In the genomic region with DNA sequence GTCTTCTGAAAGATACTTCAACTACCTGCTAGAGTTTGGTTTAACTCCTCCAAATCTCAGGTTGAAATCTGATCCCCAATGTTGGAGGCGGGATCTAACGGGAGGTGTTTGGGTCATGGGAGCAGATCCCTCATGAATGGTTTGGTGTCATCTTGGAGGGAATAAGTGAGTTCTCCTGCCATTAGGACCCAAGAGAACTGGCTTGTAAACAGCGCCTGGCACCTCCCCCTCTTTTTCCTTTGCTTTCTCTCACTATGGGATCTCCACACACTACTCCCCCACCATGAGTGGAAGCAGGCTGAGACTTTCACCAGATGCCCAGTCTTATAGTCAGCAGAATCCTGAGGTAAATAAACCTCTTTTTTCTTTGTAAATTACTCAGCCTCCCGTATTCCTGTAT, we compare ENCODE assay signal across 20 cellular contexts. TPM values are rescaled to one million over a fixed set of nuclear protein-coding genes. Genes with fewer than 3 reads are reported as not detected.
A peak's percentile ranks its signal among the peaks of the same experiment; 100 is the strongest.
DNase-seq lines count a peak whose midpoint lies in the region; ATAC-seq and TF ChIP-seq lines count a peak whose summit lies in the region.
"Had no signal": no experiment of that assay in that cellular context is flagged by ENCODE, and none has a peak within 500 bp of the region (broad histone marks: within the 10 kb centered on the region; RNA-seq: fewer than 3 reads in every experiment).

No MANE protein-coding gene starts in this region.

- H3K27ac Mint-ChIP-seq in nephron = peak overlapping the region; percentile 31 to 99 (median 82)
- H3K27ac Mint-ChIP-seq in naive thymus-derived CD8-positive, alpha-beta T cell = peak overlapping the region in 1 of 10 donors; percentile 52
- H3K27ac Mint-ChIP-seq: activated B cell treated with CpG ODN at 0.5 μM for 24 hours had no signal

- in situ Hi-C loops in transverse colon (cut with MboI; ENCODE audit: low pct_ligation_motif_present in 1 of 4, low pct_unique_long_range_greater_than_20kb in 1 of 4, low sequenced_read_pairs in 3 of 4) = no loop called here

- H3K27me3 Mint-ChIP-seq in nephron (ENCODE audit: low read depth) = no peaks in the 10 kb centered on the region
- no peaks in the 10 kb centered on the region for H3K27me3 Mint-ChIP-seq in naive thymus-derived CD8-positive, alpha-beta T cell
- H3K27me3 Mint-ChIP-seq: activated B cell treated with CpG ODN at 0.5 μM for 24 hours, naive B cell had no signal

- intact Hi-C loops in transverse colon (cut with DNase I; ENCODE audit: low total_unique reads) = no loop called here

- H3K9ac ChIP-seq in HUES64 (ENCODE audit: low read depth, low read length) = no peak overlapping the region

- no peak for ATAC-seq in naive thymus-derived CD8-positive, alpha-beta T cell
- ATAC-seq: heart right ventricle, SK-N-SH treated with all-trans-retinoic acid at 6 μM for 48 hours had no signal

- H3K9me3 ChIP-seq in HUES64 (ENCODE audit: insufficient read depth, low read depth, low read length) (no peaks in the 10 kb centered on the region), transverse colon (no peaks in the 10 kb centered on the region)
- H3K9me3 ChIP-seq: heart right ventricle, left ventricle myocardium inferior, right atrium auricular region, tibial nerve had no signal

- no peak overlapping the region for H3K27ac ChIP-seq in HUES64 (ENCODE audit: low read depth, low read length)
- no peak overlapping the region for H3K27ac ChIP-seq in transverse colon
- H3K27ac ChIP-seq: heart right ventricle, left ventricle myocardium inferior, right atrium auricular region, tibial nerve had no signal

- TF ChIP-seq EP300 in transverse colon (IDR thresholded peaks at IDR 0.05; ENCODE audit: low read depth) = no peak

- peaks cover 52% of the 10 kb centered on the region for H3K4me1 Mint-ChIP-seq in nephron
- H3K4me1 Mint-ChIP-seq in naive thymus-derived CD8-positive, alpha-beta T cell = peaks cover 25 to 76% (median 62%) of the 10 kb centered on the region in 4 donors

- peak; percentile 25 for DNase-seq in NCI-H2171 treated with DMSO at 0.1 percent for 48 hours (lab: John Stamatoyannopoulos, UW)
- DNase-seq in NCI-H2171 (lab: John Stamatoyannopoulos, UW) = no peak
- peak; percentile 76 for DNase-seq in amniotic epithelial cell (ENCODE audit: low read depth)
- DNase-seq in activated gamma-delta T cell treated with Interleukin-2 at 50 U/mL for 16 hours = no peak
- no peak for DNase-seq in naive thymus-derived CD8-positive, alpha-beta T cell
- DNase-seq in transverse colon = no peak
- DNase-seq: 8988T; activated B cell treated with CpG ODN at 0.5 μM for 24 hours; activated CD8-positive, alpha-beta memory T cell treated with anti-CD3 and anti-CD28 coated beads, Interleukin-2, amount 50 U/mL, for 48 hours; heart right ventricle; left ventricle myocardium inferior; naive B cell; NCI-H2107; stimulated activated CD4-positive, alpha-beta T cell treated with anti-CD3 and anti-CD28 coated beads, Interleukin-2, amount 100 ng/mL, for 24 hours; stimulated activated CD8-positive, alpha-beta memory T cell treated with anti-CD3 and anti-CD28 coated beads, Interleukin-4, amount 100 ng/mL, for 48 hours had no signal

- H3K27me3 ChIP-seq in HUES64 (ENCODE audit: insufficient read depth, low read length) (no peaks in the 10 kb centered on the region), transverse colon (no peaks in the 10 kb centered on the region)
- H3K27me3 ChIP-seq: heart right ventricle, right atrium auricular region, tibial nerve had no signal

- peaks cover 26% of the 10 kb centered on the region for H3K36me3 Mint-ChIP-seq in nephron (ENCODE audit: low read depth)
- H3K36me3 Mint-ChIP-seq in naive thymus-derived CD8-positive, alpha-beta T cell = peaks cover 0 to 29% (median 0%) of the 10 kb centered on the region in 3 donors

- peak overlapping the region; percentile 51 to 66 (median 65) for H3K4me3 Mint-ChIP-seq in nephron
- H3K4me3 Mint-ChIP-seq in naive thymus-derived CD8-positive, alpha-beta T cell = peak overlapping the region in 3 of 10 donors; percentile 2 to 88 (median 45)
- H3K4me3 Mint-ChIP-seq: activated B cell treated with CpG ODN at 0.5 μM for 24 hours had no signal

- WGBS in HUES64 = 66% methylated on average over 4 of the region's 4 CpGs
- WGBS in transverse colon (ENCODE audit: low coverage in 1 of 2), 2 donors = 82 to 87% methylated on average over 4 of the region's 4 CpGs

- H3K4me3 ChIP-seq in HUES64 (ENCODE audit: low read length) = peak overlapping the region; percentile 11
- H3K4me3 ChIP-seq in transverse colon = no peak overlapping the region
- H3K4me3 ChIP-seq: heart right ventricle, right atrium auricular region, tibial nerve had no signal

- no peak for TF ChIP-seq CTCF in nephron (IDR thresholded peaks at IDR 0.05; ENCODE audit: unreplicated experiment in 3 of 3)
- no peak for TF ChIP-seq CTCF in transverse colon (IDR thresholded peaks at IDR 0.05)

- TF ChIP-seq POLR2A in transverse colon (IDR thresholded peaks at IDR 0.05) = no peak

- H3K36me3 ChIP-seq in HUES64 (ENCODE audit: insufficient read depth, low read length) (peaks cover 20% of the 10 kb centered on the region), transverse colon (no peaks in the 10 kb centered on the region)
- H3K36me3 ChIP-seq: left ventricle myocardium inferior, right atrium auricular region, tibial nerve had no signal

- H3K4me1 ChIP-seq in HUES64 (ENCODE audit: insufficient read depth, low read length) (peaks cover 33% of the 10 kb centered on the region), transverse colon (peaks cover 7 to 35% (median 23%) of the 10 kb centered on the region in 4 donors)

- POLR2A ChIA-PET in naive thymus-derived CD8-positive, alpha-beta T cell (lab: Charles Lee) = no interaction called here

- no peaks in the 10 kb centered on the region for H3K9me3 Mint-ChIP-seq in nephron
- H3K9me3 Mint-ChIP-seq in naive thymus-derived CD8-positive, alpha-beta T cell = no peaks in the 10 kb centered on the region
- H3K9me3 Mint-ChIP-seq: activated B cell treated with CpG ODN at 0.5 μM for 24 hours, naive B cell had no signal

RNA-seq across cellular contexts. Expression of gene CNIH1, which starts 2.5 kb away (rescaled TPM):
- polyA plus RNA-seq in HUES64 (2013, experiment 1 of 2) = 116 TPM
- 127 TPM for polyA plus RNA-seq in HUES64 (2013, experiment 2 of 2)
- total RNA-seq in naive thymus-derived CD8-positive, alpha-beta T cell = 10 to 100 TPM; 50.4 to 51.1 TPM
- 10 to 100 TPM; 79.3 to 97.7 (median 87.3) TPM for polyA plus RNA-seq in naive thymus-derived CD8-positive, alpha-beta T cell
- total RNA-seq in transverse colon = 100 to 1,000 TPM in 3 of 4 donors, 10 to 100 TPM in 1; 40.8 to 184 (median 152) TPM

RNA-seq across cellular contexts. Expression of gene CDKN3, which starts 41.9 kb away (rescaled TPM):
- polyA plus RNA-seq in HUES64 (2013, experiment 1 of 2) = 59.6 TPM
- 83.2 TPM for polyA plus RNA-seq in HUES64 (2013, experiment 2 of 2)
- 1 to 10 TPM; 1.1 to 3.2 TPM for total RNA-seq in naive thymus-derived CD8-positive, alpha-beta T cell
- polyA plus RNA-seq in naive thymus-derived CD8-positive, alpha-beta T cell = 1 to 10 TPM; 1.9 to 2.7 (median 2.2) TPM
- 1 to 10 TPM in 2 of 4 donors, not detected in 2; 3.0 to 4.0 TPM for total RNA-seq in transverse colon

RNA-seq across cellular contexts. Expression of gene GMFB, which starts 50.1 kb away (rescaled TPM):
- polyA plus RNA-seq in HUES64 (2013, experiment 1 of 2) = 65.5 TPM
- 73.4 TPM for polyA plus RNA-seq in HUES64 (2013, experiment 2 of 2)
- total RNA-seq in naive thymus-derived CD8-positive, alpha-beta T cell = 10 to 100 TPM; 34.4 to 38.3 TPM
- polyA plus RNA-seq in naive thymus-derived CD8-positive, alpha-beta T cell = 10 to 100 TPM in 2 of 3 donors, 1 to 10 TPM in 1; 9.2 to 13.9 (median 11.0) TPM
- total RNA-seq in transverse colon = 10 to 100 TPM; 19.8 to 94.5 (median 67.4) TPM

Comparison
In these comparisons a context has a peak if more than half of its experiments do, and no peak if none do; other contexts are left out.
1. DNase-seq: peak in NCI-H2171 treated with DMSO at 0.1 percent for 48 hours (single experiment) and amniotic epithelial cell (single experiment); none in NCI-H2171 (single experiment), activated gamma-delta T cell treated with Interleukin-2 at 50 U/mL for 16 hours (single experiment), naive thymus-derived CD8-positive, alpha-beta T cell (0 of 10) and transverse colon (single experiment).